In genomic region chr6:39933669-39934059, GRCh38 we compare ENCODE assay signal across 9 cellular contexts. TPM values are rescaled to one million over a fixed set of nuclear protein-coding genes. Genes with fewer than 3 reads are reported as not detected.
DNase-seq lines count a peak whose midpoint lies in the region; ATAC-seq and TF ChIP-seq lines count a peak whose summit lies in the region.
"Had no signal": no experiment of that assay in that cellular context is flagged by ENCODE, and none has a peak within 500 bp of the region (broad histone marks: within the 10 kb centered on the region; RNA-seq: fewer than 3 reads in every experiment).

No MANE protein-coding gene starts in this region.

- peaks cover 40% of the 10 kb centered on the region for H3K4me1 ChIP-seq in lower lobe of right lung
- peaks cover 0 to 66% (median 48%) of the 10 kb centered on the region in 4 donors for H3K4me1 ChIP-seq in tibial artery
- H3K4me1 ChIP-seq: BLaER1 had no signal

- H3K4me1 Mint-ChIP-seq in activated CD4-positive, alpha-beta T cell treated with anti-CD3 and anti-CD28 coated beads, Interleukin-2, amount 10 ng/mL, durations not matched to agents 24 days and 14 days = no peaks in the 10 kb centered on the region

- no peaks in the 10 kb centered on the region for H3K9me3 ChIP-seq in lower lobe of right lung
- H3K9me3 ChIP-seq in tibial artery = no peaks in the 10 kb centered on the region
- H3K9me3 ChIP-seq: BLaER1 had no signal

- H3K27me3 Mint-ChIP-seq in activated CD4-positive, alpha-beta T cell treated with anti-CD3 and anti-CD28 coated beads, Interleukin-2, amount 10 ng/mL, durations not matched to agents 24 days and 14 days = peaks cover 33% of the 10 kb centered on the region

- H3K27me3 ChIP-seq in lower lobe of right lung (ENCODE audit: low read depth) (peaks cover 6% of the 10 kb centered on the region), tibial artery (no peaks in the 10 kb centered on the region)
- H3K27me3 ChIP-seq: BLaER1 had no signal

- H3K36me3 ChIP-seq in lower lobe of right lung (no peaks in the 10 kb centered on the region), tibial artery (no peaks in the 10 kb centered on the region)
- H3K36me3 ChIP-seq: BLaER1 had no signal

- ATAC-seq in lower lobe of right lung (no peak), HG02610 (IDR thresholded peaks at IDR 0.05; ENCODE audit: unreplicated experiment) (no peak)

- H3K4me3 ChIP-seq in cardiac fibroblast (replicated peaks in 1 of 2; ENCODE audit: low read depth in 2 of 2, low read length in 2 of 2) (peak overlapping the region; percentile 77 to 84), lower lobe of right lung (peak overlapping the region; percentile 85), tibial artery (peak overlapping the region; percentile 78 to 95)
- H3K4me3 ChIP-seq: BLaER1 had no signal

- intact Hi-C loops in activated CD4-positive, alpha-beta T cell treated with anti-CD3 and anti-CD28 coated beads, Interleukin-2, amount 10 ng/mL, durations not matched to agents 24 days and 14 days (cut with micrococcal nuclease) = no loop called here
- intact Hi-C loops in lower lobe of right lung (cut with DNase I) (no loop called here), tibial artery (cut with DNase I; ENCODE audit: low total_unique reads) (no loop called here)

- no peaks in the 10 kb centered on the region for H3K36me3 Mint-ChIP-seq in activated CD4-positive, alpha-beta T cell treated with anti-CD3 and anti-CD28 coated beads, Interleukin-2, amount 10 ng/mL, durations not matched to agents 24 days and 14 days (ENCODE audit: low read depth)

- peak overlapping the region; percentile 73 for H3K4me3 Mint-ChIP-seq in activated CD4-positive, alpha-beta T cell treated with anti-CD3 and anti-CD28 coated beads, Interleukin-2, amount 10 ng/mL, durations not matched to agents 24 days and 14 days

- no peak overlapping the region for H3K27ac Mint-ChIP-seq in activated CD4-positive, alpha-beta T cell treated with anti-CD3 and anti-CD28 coated beads, Interleukin-2, amount 10 ng/mL, durations not matched to agents 24 days and 14 days

- H3K9me3 Mint-ChIP-seq in activated CD4-positive, alpha-beta T cell treated with anti-CD3 and anti-CD28 coated beads, Interleukin-2, amount 10 ng/mL, durations not matched to agents 24 days and 14 days = no peaks in the 10 kb centered on the region

- H3K27ac ChIP-seq in lower lobe of right lung (peak overlapping the region; percentile 88), tibial artery (peak overlapping the region; percentile 93 to 97)
- H3K27ac ChIP-seq: BLaER1 had no signal

- DNase-seq in activated CD4-positive, alpha-beta T cell treated with anti-CD3 and anti-CD28 coated beads, Interleukin-2, amount 10 ng/mL, durations not matched to agents 24 days and 14 days = no peak
- DNase-seq in activated CD4-positive, alpha-beta T cell treated with anti-CD3 and anti-CD28 coated beads for 1 hour = no peak
- no peak for DNase-seq in cardiac fibroblast (ENCODE audit: low read depth in 2 of 2)
- DNase-seq in lower lobe of right lung = no peak
- DNase-seq in tibial artery = no peak
- DNase-seq in effector CD8-positive, alpha-beta T cell (lab: John Stamatoyannopoulos, UW) = no peak
- DNase-seq in NCI-H2029 treated with DMSO at 0.1 percent for 48 hours (lab: John Stamatoyannopoulos, UW) = no peak

- TF ChIP-seq CTCF in cardiac fibroblast (IDR thresholded peaks at IDR 0.05; ENCODE audit: low read depth, low read length) = no peak
- TF ChIP-seq CTCF in lower lobe of right lung (IDR thresholded peaks at IDR 0.05) = no peak
- TF ChIP-seq CTCF in tibial artery (IDR thresholded peaks at IDR 0.05) = no peak

RNA-seq across cellular contexts. Expression of gene MOCS1, which starts 0.6 kb away (rescaled TPM):
- 0.69 and 0.96 TPM in 2 replicates for total RNA-seq in activated CD4-positive, alpha-beta T cell treated with anti-CD3 and anti-CD28 coated beads, Interleukin-2, amount 10 ng/mL, durations not matched to agents 24 days and 14 days
- total RNA-seq in lower lobe of right lung = 22.9 TPM

Comparison
In these comparisons a context has a peak if more than half of its experiments do, and no peak if none do; other contexts are left out.
1. RNA of gene MOCS1, which starts 0.6 kb away (total RNA-seq): 22.9 TPM in lower lobe of right lung (single experiment); 0.69 to 0.96 TPM in activated CD4-positive, alpha-beta T cell treated with anti-CD3 and anti-CD28 coated beads, Interleukin-2, amount 10 ng/mL, durations not matched to agents 24 days and 14 days; every median in the first group is over 10 times any median in the second.
2. Peak in every context shown above with its lines, with median percentiles within 50 percentile points of each other: H3K4me3 ChIP-seq.